8 cellular contexts compared by ENCODE assay signal in genomic region chr11:11028017-11028692, GRCh38.
DNase-seq lines count a peak whose midpoint lies in the region; TF ChIP-seq lines count a peak whose summit lies in the region.

No MANE protein-coding gene starts in this region.

- no peaks in the 10 kb centered on the region for H3K4me1 Mint-ChIP-seq in glutamatergic neuron (ENCODE audit: low read depth, unreplicated experiment)

- H3K4me1 ChIP-seq in SJCRH30 (no peaks in the 10 kb centered on the region), vagina (no peaks in the 10 kb centered on the region)

- DNase-seq in SHP77 (lab: John Stamatoyannopoulos, UW) (peak; percentile 43 to 50), SHP77 treated with DMSO at 0.1 percent for 48 hours (lab: John Stamatoyannopoulos, UW) (no peak), Kasumi-1 (lab: John Stamatoyannopoulos, UW) (peak; percentile 64 to 68), SJCRH30 (peak; percentile 72 to 83), glutamatergic neuron (peak; percentile 82), putamen (ENCODE audit: low spot score) (peak; percentile 29), vagina (ENCODE audit: extremely low spot score in 2 of 2) (no peak)
- DNase-seq in activated T-helper 9 cell treated with anti-CD3 and anti-CD28 coated beads, Interleukin-2, amount 50 U/mL, for 16 hours (ENCODE audit: low read depth), result peak; percentile 57

- no peak for TF ChIP-seq POLR2A in vagina (IDR thresholded peaks at IDR 0.05)

- intact Hi-C loops in vagina (cut with DNase I), result loop anchor here (5.0 kb wide), 1 partner anchor 759 kb away; no protein-coding TSS in a partner anchor

- no peak overlapping the region for H3K4me3 Mint-ChIP-seq in glutamatergic neuron (ENCODE audit: unreplicated experiment)

- H3K36me3 Mint-ChIP-seq in glutamatergic neuron (ENCODE audit: unreplicated experiment), result no peaks in the 10 kb centered on the region

- H3K9me3 ChIP-seq in SJCRH30 (replicated peaks) (no peaks in the 10 kb centered on the region), vagina (no peaks in the 10 kb centered on the region)

- no peak overlapping the region for H3K4me3 ChIP-seq in SJCRH30
- H3K4me3 ChIP-seq in vagina, result no peak overlapping the region

- H3K27me3 Mint-ChIP-seq in glutamatergic neuron (ENCODE audit: unreplicated experiment), result no peaks in the 10 kb centered on the region

- H3K36me3 ChIP-seq in SJCRH30 (no peaks in the 10 kb centered on the region), vagina (no peaks in the 10 kb centered on the region)

- TF ChIP-seq CTCF in glutamatergic neuron (IDR thresholded peaks at IDR 0.05; ENCODE audit: partially characterized antibody, unreplicated experiment), result peak; percentile 71
- peak; percentile 59 to 78 (median 72) for TF ChIP-seq CTCF in vagina (IDR thresholded peaks at IDR 0.05)

- H3K27ac Mint-ChIP-seq in glutamatergic neuron (ENCODE audit: unreplicated experiment), result no peak overlapping the region

- H3K9me3 Mint-ChIP-seq in glutamatergic neuron (ENCODE audit: unreplicated experiment), result no peaks in the 10 kb centered on the region

- H3K27me3 ChIP-seq in SJCRH30, result no peaks in the 10 kb centered on the region
- no peaks in the 10 kb centered on the region for H3K27me3 ChIP-seq in vagina

- H3K27ac ChIP-seq in SJCRH30 (no peak overlapping the region), vagina (no peak overlapping the region)

Comparison
In these comparisons a context has a peak if more than half of its experiments do, and no peak if none do; other contexts are left out.
1. DNase-seq: peak in SHP77 (2 of 2), Kasumi-1 (2 of 2), SJCRH30 (2 of 2), activated T-helper 9 cell treated with anti-CD3 and anti-CD28 coated beads, Interleukin-2, amount 50 U/mL, for 16 hours (single experiment), glutamatergic neuron (single experiment) and putamen (single experiment); none in SHP77 treated with DMSO at 0.1 percent for 48 hours (single experiment) and vagina (0 of 2).